ENCODE assay signal across 25 cellular contexts in genomic region chr14:100386121-100386520, GRCh38. TPM values are rescaled to one million over a fixed set of nuclear protein-coding genes. Genes with fewer than 3 reads are reported as not detected.
DNase-seq lines count a peak whose midpoint lies in the region; ATAC-seq and TF ChIP-seq lines count a peak whose summit lies in the region.
"Had no signal": no experiment of that assay in that cellular context is flagged by ENCODE, and none has a peak within 500 bp of the region (broad histone marks: within the 10 kb centered on the region; RNA-seq: fewer than 3 reads in every experiment).

No MANE protein-coding gene starts in this region.

- H3K27me3 ChIP-seq in testis: no peaks in the 10 kb centered on the region
- H3K27me3 ChIP-seq: pancreas, transverse colon had no signal

- H3K4me3 Mint-ChIP-seq in brain: peak overlapping the region in 3 of 5 experiments; percentile 26 to 48 (median 35)
- H3K4me3 Mint-ChIP-seq: activated CD8-positive, alpha-beta T cell treated with anti-CD3 and anti-CD28 coated beads for 36 hours; activated T-cell treated with anti-CD3 and anti-CD28 coated beads, Interleukin-2, amount 50 U/mL, for 24 hours; CD8-positive, alpha-beta memory T cell; endodermal cell; immature natural killer cell; naive thymus-derived CD4-positive, alpha-beta T cell had no signal

- intact Hi-C loops in testis (cut with DNase I; ENCODE audit: low total_unique reads): no loop called here

- no peak for TF ChIP-seq POLR2A in testis (IDR thresholded peaks at IDR 0.05)

- H3K27ac ChIP-seq in testis: peak overlapping the region; percentile 27 to 81
- H3K27ac ChIP-seq: pancreas had no signal

- H3K9me3 ChIP-seq in testis: no peaks in the 10 kb centered on the region
- H3K9me3 ChIP-seq: HAP-1, pancreas, transverse colon had no signal

- H3K27ac Mint-ChIP-seq in brain: peak overlapping the region in 2 of 5 experiments; percentile 88 to 90
- H3K27ac Mint-ChIP-seq: activated CD8-positive, alpha-beta T cell treated with anti-CD3 and anti-CD28 coated beads for 36 hours; activated T-cell treated with anti-CD3 and anti-CD28 coated beads, Interleukin-2, amount 50 U/mL, for 24 hours; CD8-positive, alpha-beta memory T cell; endodermal cell; naive thymus-derived CD4-positive, alpha-beta T cell had no signal

- no peaks in the 10 kb centered on the region for H3K9me3 Mint-ChIP-seq in brain
- H3K9me3 Mint-ChIP-seq: activated CD8-positive, alpha-beta T cell treated with anti-CD3 and anti-CD28 coated beads for 36 hours; activated T-cell treated with anti-CD3 and anti-CD28 coated beads, Interleukin-2, amount 50 U/mL, for 24 hours; CD8-positive, alpha-beta memory T cell; endodermal cell; immature natural killer cell had no signal

- no peaks in the 10 kb centered on the region for H3K36me3 Mint-ChIP-seq in brain

- no peak overlapping the region for H3K4me3 ChIP-seq in testis
- H3K4me3 ChIP-seq: HAP-1, lung, pancreas, transverse colon had no signal

- peaks cover 88% of the 10 kb centered on the region for H3K4me1 Mint-ChIP-seq in brain

- TF ChIP-seq CTCF in brain (conservative IDR thresholded peaks at IDR 0.05): no peak
- no peak for TF ChIP-seq CTCF in testis (IDR thresholded peaks at IDR 0.05)

- no peaks in the 10 kb centered on the region for H3K27me3 Mint-ChIP-seq in brain
- H3K27me3 Mint-ChIP-seq: activated CD8-positive, alpha-beta T cell treated with anti-CD3 and anti-CD28 coated beads for 36 hours; activated T-cell treated with anti-CD3 and anti-CD28 coated beads, Interleukin-2, amount 50 U/mL, for 24 hours; CD8-positive, alpha-beta memory T cell; naive thymus-derived CD4-positive, alpha-beta T cell had no signal

- DNase-seq in HCEC 1CT (peak; percentile 24), kidney tubule cell (ENCODE audit: low spot score) (peak; percentile 37), testis (no peak), NCI-H345 treated with DMSO at 0.1 percent for 48 hours (lab: John Stamatoyannopoulos, UW; ENCODE audit: unreplicated experiment) (no peak), NCI-H1105 (lab: John Stamatoyannopoulos, UW) (no peak)
- DNase-seq: activated CD8-positive, alpha-beta T cell treated with anti-CD3 and anti-CD28 coated beads for 36 hours; activated naive CD4-positive, alpha-beta T cell; activated T-cell treated with anti-CD3 and anti-CD28 coated beads, Interleukin-2, amount 50 U/mL, for 24 hours; AML-193; CD8-positive, alpha-beta memory T cell; endodermal cell; immature natural killer cell; Kasumi-1; naive thymus-derived CD4-positive, alpha-beta T cell; NCI-H1048; NCI-H2029 treated with DMSO at 0.1 percent for 48 hours; NCI-H345; pancreas; stimulated activated naive CD4-positive, alpha-beta T cell treated with Interleukin-2 at 50 U/mL for 16 hours; transverse colon had no signal

- no peaks in the 10 kb centered on the region for H3K36me3 ChIP-seq in testis (ENCODE audit: low read depth, missing control alignments)
- H3K36me3 ChIP-seq: pancreas, transverse colon had no signal

- no peak for ATAC-seq in GM19463 (IDR thresholded peaks at IDR 0.05; ENCODE audit: unreplicated experiment)
- ATAC-seq: activated CD4-positive, CD25-positive, alpha-beta regulatory T cell treated with anti-CD3 and anti-CD28 coated beads, Interleukin-2, amount 50 U/mL, for 24 hours; activated CD8-positive, alpha-beta T cell treated with anti-CD3 and anti-CD28 coated beads for 36 hours; naive thymus-derived CD4-positive, alpha-beta T cell; pancreas had no signal

- 33 to 43% methylated on average over 2 of the region's 2 CpGs for WGBS in testis, 2 donors

- H3K4me1 ChIP-seq in testis: peaks cover 39% of the 10 kb centered on the region

RNA-seq across cellular contexts. Expression of gene WDR25, which starts 9.8 kb away (rescaled TPM):
- polyA plus RNA-seq in brain (ENCODE audit: insufficient read depth, low read depth, low replicate concordance): 22.8 TPM
- 10 to 100 TPM; 12.9 to 18.2 TPM for total RNA-seq in testis
- 12.8 TPM for polyA plus RNA-seq in testis (ENCODE audit: insufficient read depth, low read depth, low replicate concordance)

Comparison
In these comparisons a context has a peak if more than half of its experiments do, and no peak if none do; other contexts are left out.
1. DNase-seq: peak in HCEC 1CT (single experiment) and kidney tubule cell (single experiment); none in testis (single experiment), NCI-H345 treated with DMSO at 0.1 percent for 48 hours (single experiment) and NCI-H1105 (single experiment).